ENCODE assay signal across 8 cellular contexts in the genomic region with DNA sequence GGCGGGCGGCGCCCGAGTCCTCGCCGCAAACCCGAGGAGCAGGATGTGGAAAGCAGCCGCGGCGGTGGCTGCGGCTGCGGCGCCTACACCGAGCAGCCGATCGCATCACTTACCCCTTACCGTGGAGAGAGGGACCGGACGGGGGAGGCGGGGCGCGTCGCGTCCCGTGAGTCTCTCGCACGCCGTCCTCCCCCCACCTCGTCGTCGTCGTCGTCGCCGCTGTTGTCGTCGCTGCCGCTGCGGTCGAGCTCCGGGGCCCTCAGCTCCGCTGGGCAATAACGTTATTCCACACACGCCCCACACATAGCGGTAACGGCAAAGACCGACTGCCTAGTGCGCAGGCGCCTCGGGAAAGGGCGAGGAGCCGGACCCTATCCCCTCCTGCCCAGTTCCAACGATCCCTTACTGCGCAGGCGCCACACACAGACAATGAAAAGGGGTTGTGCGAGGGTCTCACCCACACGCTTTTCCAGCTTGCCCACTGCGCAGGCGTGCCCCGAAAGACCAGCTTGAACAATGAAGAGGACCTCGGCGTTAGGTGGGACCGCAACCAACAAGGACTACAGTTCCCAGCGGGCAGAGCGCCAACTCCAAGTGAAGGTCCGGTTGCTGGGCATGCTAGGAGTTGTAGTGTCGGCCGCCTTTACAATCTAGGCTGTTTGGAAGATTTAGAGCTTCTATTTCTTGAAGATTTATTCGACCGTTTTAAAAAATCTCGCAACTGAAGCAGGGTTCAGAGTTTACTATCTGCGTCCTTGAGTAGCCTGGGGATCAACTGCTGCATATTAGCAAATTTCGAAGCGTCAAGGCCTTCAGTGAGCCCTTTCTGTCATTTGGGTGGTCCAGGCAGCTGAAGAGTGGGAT. TPM values are rescaled to one million over a fixed set of nuclear protein-coding genes. Genes with fewer than 3 reads are reported as not detected.
DNase-seq lines count a peak whose midpoint lies in the region; ATAC-seq, FAIRE-seq and TF ChIP-seq lines count a peak whose summit lies in the region.

A gene (minus strand): TSS at position 355 of the 864 bp plus-strand sequence. CDS start 30,001 bp downstream, outside the sequence.

- no peaks in the 10 kb centered on the region for H4K20me1 ChIP-seq in keratinocyte (ENCODE audit: control insufficient read depth, extremely low read depth, insufficient read depth, low read length)

- H3K27ac ChIP-seq in AG04450 (ENCODE audit: low read depth, low read length): peak within 1 kb of the TSS; percentile 95
- peak within 1 kb of the TSS; percentile 91 for H3K27ac ChIP-seq in keratinocyte (ENCODE audit: control insufficient read depth, insufficient read depth, low read length)

- POLR2A ChIA-PET in AG04450 (lab: Yijun Ruan, JAX): interaction anchor here (0.5 to 2.9 kb wide), 11 partner anchors 10 to 1442 kb away, joined by 3 to 19 read pairs (median 5); no protein-coding TSS in a partner anchor

- peak within 1 kb of the TSS; percentile 98 for H3K27ac Mint-ChIP-seq in central memory CD8-positive, alpha-beta T cell (ENCODE audit: low read depth)

- dilution Hi-C loops in keratinocyte (cut with MboI; ENCODE audit: extremely low pct_ligation_motif_present, low sequenced_read_pairs): no loop called here

- H3K4me3 ChIP-seq in AG04450 (ENCODE audit: low read depth, low read length) (peak within 1 kb of the TSS; percentile 88), keratinocyte (ENCODE audit: control insufficient read depth in 2 of 3, extremely low read depth in 1 of 3, insufficient read depth in 2 of 3, low read depth in 1 of 3, low read length in 3 of 3) (peak within 1 kb of the TSS; percentile 56 to 96 (median 96))

- no peaks in the 10 kb centered on the region for H3K36me3 ChIP-seq in keratinocyte (ENCODE audit: control insufficient read depth in 2 of 2, extremely low read depth in 1 of 2, insufficient read depth in 2 of 2, low read length in 2 of 2)

- H3K27me3 ChIP-seq in AG04450 (ENCODE audit: control insufficient read depth, insufficient read depth, low read length) (no peaks in the 10 kb centered on the region), keratinocyte (ENCODE audit: control insufficient read depth, extremely low read depth, insufficient read depth, low read length) (no peaks in the 10 kb centered on the region)

- peak within 1 kb of the TSS; percentile 74 for H3K9ac ChIP-seq in keratinocyte (ENCODE audit: control insufficient read depth, extremely low read depth, insufficient read depth, low read length)

- H3K27me3 Mint-ChIP-seq in central memory CD8-positive, alpha-beta T cell: no peaks in the 10 kb centered on the region

- H3K36me3 Mint-ChIP-seq in central memory CD8-positive, alpha-beta T cell (ENCODE audit: insufficient read depth): peaks cover 16% of the 10 kb centered on the region

- peak within 1 kb of the TSS; percentile 98 for H3K4me3 Mint-ChIP-seq in central memory CD8-positive, alpha-beta T cell

- H3K4me2 ChIP-seq in keratinocyte (ENCODE audit: control insufficient read depth, extremely low read depth, insufficient read depth, low read depth, low read length): peak within 1 kb of the TSS; percentile 95

- peaks cover 82% of the 10 kb centered on the region for H3K79me2 ChIP-seq in keratinocyte (ENCODE audit: control insufficient read depth, insufficient read depth, low read length)

- DNase-seq in AG04450 (ENCODE audit: low read depth, low spot score) (peak; percentile 96), NCI-H2227 treated with DMSO at 0.1 percent for 48 hours (lab: John Stamatoyannopoulos, UW) (peak; percentile 99), keratinocyte (ENCODE audit: low read depth, low spot score) (peak; percentile 97)
- peak; percentile 74 for DNase-seq in activated CD4-positive, CD25-positive, alpha-beta regulatory T cell treated with anti-CD3 and anti-CD28 coated beads, Interleukin-2, amount 50 U/mL, for 16 hours (ENCODE audit: low read depth, low spot score)
- DNase-seq in central memory CD8-positive, alpha-beta T cell (ENCODE audit: low spot score in 2 of 2): peak; percentile 78 to 84
- DNase-seq in stimulated activated CD4-positive, alpha-beta T cell treated with anti-CD3 and anti-CD28 coated beads, Interleukin-15, amount 100 ng/mL, for 1 hour (ENCODE audit: low read depth in 1 of 2, low spot score in 1 of 2): peak; percentile 61 to 81

- no peaks in the 10 kb centered on the region for H3K9me3 Mint-ChIP-seq in central memory CD8-positive, alpha-beta T cell

- FAIRE-seq in keratinocyte (lab: Jason Lieb, UNC): peak; percentile 68

- ATAC-seq in GM18907 (IDR thresholded peaks at IDR 0.05; ENCODE audit: unreplicated experiment) (peak; percentile 68), HG03159 (IDR thresholded peaks at IDR 0.05; ENCODE audit: unreplicated experiment) (peak; percentile 52)
- peak; percentile 66 for ATAC-seq in central memory CD8-positive, alpha-beta T cell (replicated peaks; ENCODE audit: extremely low read depth, poor library complexity, severe bottlenecking)

- H3K4me1 ChIP-seq in keratinocyte (ENCODE audit: control insufficient read depth, extremely low read depth, insufficient read depth, low read length): peaks cover 20% of the 10 kb centered on the region

- H3K9me3 ChIP-seq in AG04450 (ENCODE audit: control insufficient read depth, insufficient read depth, low read length) (no peaks in the 10 kb centered on the region; the same call in 1 of the 2 replicates), keratinocyte (ENCODE audit: control insufficient read depth, low read depth, low read length) (no peaks in the 10 kb centered on the region)

- TF ChIP-seq CTCF in AG04450 (IDR thresholded peaks at IDR 0.05; ENCODE audit: low read depth, low read length) (no peak), keratinocyte (optimal IDR thresholded peaks at IDR 0.05 in 1 of 3, IDR thresholded peaks at IDR 0.05 in 1 of 3, conservative IDR thresholded peaks at IDR 0.05 in 1 of 3; ENCODE audit: extremely low read depth in 1 of 3, insufficient read depth in 2 of 3, low read length in 3 of 3) (no peak)

- CTCF ChIA-PET in AG04450 (lab: Charles Lee): interaction anchor here (1.6 kb wide), 1 partner anchor 11 kb away, joined by 3 read pairs; no protein-coding TSS in a partner anchor

- no peaks in the 10 kb centered on the region for H3K9me1 ChIP-seq in keratinocyte (ENCODE audit: control insufficient read depth, extremely low read depth, insufficient read depth, low read length)

- peak within 1 kb of the TSS; percentile 95 for H2AFZ ChIP-seq in keratinocyte (ENCODE audit: control insufficient read depth, low read length)

- H3K4me1 Mint-ChIP-seq in central memory CD8-positive, alpha-beta T cell: peaks cover 34% of the 10 kb centered on the region

RNA-seq across cellular contexts. Expression of the gene that starts here (rescaled TPM):
- polyA plus RNA-seq in AG04450 (2011; rRNA removed) (79.9 and 108 TPM in 2 replicates), keratinocyte (30.6 to 40.5 TPM (median 36.5 TPM) in 3 replicates)
- 134 and 161 TPM in 2 replicates for polyA minus RNA-seq in AG04450 (2011; rRNA and poly(A)+ RNA removed)
- polyA plus RNA-seq in keratinocyte (2011; ENCODE audit: low read depth): 22.1 TPM
- 16.1 and 25.7 TPM in 2 replicates for polyA plus RNA-seq in keratinocyte (2011; cell fraction: cytosol; rRNA removed)
- 59.3 and 61.2 TPM in 2 replicates for polyA plus RNA-seq in keratinocyte (2011; cell fraction: nucleus; rRNA removed)
- polyA plus RNA-seq in keratinocyte (2012; ENCODE audit: low replicate concordance): 8.9 and 29.2 TPM in 2 replicates
- polyA minus RNA-seq in keratinocyte: 26.7 to 59.4 TPM (median 32.0 TPM) in 3 replicates
- polyA minus RNA-seq in keratinocyte (2011; cell fraction: cytosol; rRNA and poly(A)+ RNA removed): 41.6 TPM
- 69.0 and 109 TPM in 2 replicates for polyA minus RNA-seq in keratinocyte (2011; cell fraction: nucleus; rRNA and poly(A)+ RNA removed)

Comparison
In these comparisons a context has a peak if more than half of its experiments do, and no peak if none do; other contexts are left out.
1. Peak in every context shown above with its lines: DNase-seq, ATAC-seq, H3K4me3 ChIP-seq and H3K27ac ChIP-seq.